1 cellular context compared by ENCODE assay signal in genomic region chr11:65506770-65507485, GRCh38.
A peak's percentile ranks its signal among the peaks of the same experiment; 100 is the strongest.
TF ChIP-seq lines count a peak whose summit lies in the region.

No MANE protein-coding gene starts in this region.

TF ChIP-seq in HEK293, 187 proteins besides CTCF, POLR2A, EP300 and RAD21 (continued from another document and continues in another):
- TF ChIP-seq YY1 (tag by site-specific recombination; IDR thresholded peaks at IDR 0.05) (no peak), SALL2 (tag by site-specific recombination; IDR thresholded peaks at IDR 0.05; ENCODE audit: borderline replicate concordance) (no peak), ZNF621 (tag by site-specific recombination; IDR thresholded peaks at IDR 0.05) (no peak), ZNF175 (tag by site-specific recombination; IDR thresholded peaks at IDR 0.05) (no peak), ZNF76 (tag by site-specific recombination; IDR thresholded peaks at IDR 0.05; ENCODE audit: borderline replicate concordance, low read depth) (no peak), ZNF48 (tag by site-specific recombination; IDR thresholded peaks at IDR 0.05) (no peak), ZBTB8A (tag by site-specific recombination; IDR thresholded peaks at IDR 0.05) (no peak), ZNF324 (tag by site-specific recombination; IDR thresholded peaks at IDR 0.05) (no peak), KLF7 (tag by site-specific recombination; IDR thresholded peaks at IDR 0.05; ENCODE audit: borderline replicate concordance) (peak; percentile 52; the same call in 1 of the 2 replicates), ZNF335 (tag by site-specific recombination; conservative IDR thresholded peaks at IDR 0.05) (no peak), MEIS1 (CRISPR knock-in tag; IDR thresholded peaks at IDR 0.05; ENCODE audit: borderline replicate concordance) (no peak), ZNF610 (tag by site-specific recombination; IDR thresholded peaks at IDR 0.05; ENCODE audit: borderline replicate concordance) (no peak), GLI2 (tag by site-specific recombination; IDR thresholded peaks at IDR 0.05; ENCODE audit: borderline replicate concordance, low read depth) (no peak), ZBTB26 (tag by site-specific recombination; optimal IDR thresholded peaks at IDR 0.05) (peak; percentile 11), ZBTB7A (tag by site-specific recombination; IDR thresholded peaks at IDR 0.05; ENCODE audit: low read depth) (no peak), ZNF513 (tag by site-specific recombination; IDR thresholded peaks at IDR 0.05) (no peak), FEZF1 (tag by site-specific recombination; IDR thresholded peaks at IDR 0.05) (no peak), ZNF394 (tag by site-specific recombination; IDR thresholded peaks at IDR 0.05; ENCODE audit: borderline replicate concordance) (no peak), ZFP69B (tag by site-specific recombination; IDR thresholded peaks at IDR 0.05) (no peak), ZSCAN16 (tag by site-specific recombination; IDR thresholded peaks at IDR 0.05) (no peak), GLIS2 (tag by site-specific recombination; IDR thresholded peaks at IDR 0.05) (peak; percentile 49), ZNF664 (tag by site-specific recombination; IDR thresholded peaks at IDR 0.05) (no peak), ZBTB10 (tag by site-specific recombination; IDR thresholded peaks at IDR 0.05) (no peak), ZNF510 (tag by site-specific recombination; IDR thresholded peaks at IDR 0.05; ENCODE audit: insufficient replicate concordance) (no peak), ZNF416 (tag by site-specific recombination; IDR thresholded peaks at IDR 0.05) (no peak), ZNF280D (tag by site-specific recombination; IDR thresholded peaks at IDR 0.05) (no peak), ZNF221 (tag by site-specific recombination; IDR thresholded peaks at IDR 0.05; ENCODE audit: borderline replicate concordance) (no peak), ZNF292 (tag by site-specific recombination; IDR thresholded peaks at IDR 0.05; ENCODE audit: borderline replicate concordance, low read depth) (no peak), RBAK (tag by site-specific recombination; IDR thresholded peaks at IDR 0.05) (no peak), ZNF600 (tag by site-specific recombination; IDR thresholded peaks at IDR 0.05) (0 out of 2 replicates have a peak, but pooled peaks have one; percentile 67), ZNF138 (tag by site-specific recombination; IDR thresholded peaks at IDR 0.05; ENCODE audit: borderline replicate concordance) (no peak), ZNF16 (tag by site-specific recombination; IDR thresholded peaks at IDR 0.05; ENCODE audit: low read depth) (no peak), ZNF155 (tag by site-specific recombination; IDR thresholded peaks at IDR 0.05) (no peak), IKZF3 (tag by site-specific recombination; IDR thresholded peaks at IDR 0.05) (peak; percentile 46; the same call in 1 of the 2 replicates), MZF1 (tag by site-specific recombination; IDR thresholded peaks at IDR 0.05; ENCODE audit: borderline replicate concordance) (peak; percentile 23; the same call in 1 of the 2 replicates), GLIS1 (tag by site-specific recombination; IDR thresholded peaks at IDR 0.05) (peak; percentile 10; the same call in 1 of the 2 replicates), ZNF26 (tag by site-specific recombination; IDR thresholded peaks at IDR 0.05) (no peak), ZNF239 (tag by site-specific recombination; IDR thresholded peaks at IDR 0.05) (no peak)
- TF ChIP-seq, protein P1, sequence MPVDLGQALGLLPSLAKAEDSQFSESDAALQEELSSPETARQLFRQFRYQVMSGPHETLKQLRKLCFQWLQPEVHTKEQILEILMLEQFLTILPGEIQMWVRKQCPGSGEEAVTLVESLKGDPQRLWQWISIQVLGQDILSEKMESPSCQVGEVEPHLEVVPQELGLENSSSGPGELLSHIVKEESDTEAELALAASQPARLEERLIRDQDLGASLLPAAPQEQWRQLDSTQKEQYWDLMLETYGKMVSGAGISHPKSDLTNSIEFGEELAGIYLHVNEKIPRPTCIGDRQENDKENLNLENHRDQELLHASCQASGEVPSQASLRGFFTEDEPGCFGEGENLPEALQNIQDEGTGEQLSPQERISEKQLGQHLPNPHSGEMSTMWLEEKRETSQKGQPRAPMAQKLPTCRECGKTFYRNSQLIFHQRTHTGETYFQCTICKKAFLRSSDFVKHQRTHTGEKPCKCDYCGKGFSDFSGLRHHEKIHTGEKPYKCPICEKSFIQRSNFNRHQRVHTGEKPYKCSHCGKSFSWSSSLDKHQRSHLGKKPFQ (tag by site-specific recombination; IDR thresholded peaks at IDR 0.05), result peak; percentile 26; the same call in 1 of the 2 replicates
- TF ChIP-seq, protein P2, sequence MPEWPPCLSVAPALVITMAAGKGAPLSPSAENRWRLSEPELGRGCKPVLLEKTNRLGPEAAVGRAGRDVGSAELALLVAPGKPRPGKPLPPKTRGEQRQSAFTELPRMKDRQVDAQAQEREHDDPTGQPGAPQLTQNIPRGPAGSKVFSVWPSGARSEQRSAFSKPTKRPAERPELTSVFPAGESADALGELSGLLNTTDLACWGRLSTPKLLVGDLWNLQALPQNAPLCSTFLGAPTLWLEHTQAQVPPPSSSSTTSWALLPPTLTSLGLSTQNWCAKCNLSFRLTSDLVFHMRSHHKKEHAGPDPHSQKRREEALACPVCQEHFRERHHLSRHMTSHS (tag by site-specific recombination; IDR thresholded peaks at IDR 0.05), result no peak
- TF ChIP-seq, protein P3, sequence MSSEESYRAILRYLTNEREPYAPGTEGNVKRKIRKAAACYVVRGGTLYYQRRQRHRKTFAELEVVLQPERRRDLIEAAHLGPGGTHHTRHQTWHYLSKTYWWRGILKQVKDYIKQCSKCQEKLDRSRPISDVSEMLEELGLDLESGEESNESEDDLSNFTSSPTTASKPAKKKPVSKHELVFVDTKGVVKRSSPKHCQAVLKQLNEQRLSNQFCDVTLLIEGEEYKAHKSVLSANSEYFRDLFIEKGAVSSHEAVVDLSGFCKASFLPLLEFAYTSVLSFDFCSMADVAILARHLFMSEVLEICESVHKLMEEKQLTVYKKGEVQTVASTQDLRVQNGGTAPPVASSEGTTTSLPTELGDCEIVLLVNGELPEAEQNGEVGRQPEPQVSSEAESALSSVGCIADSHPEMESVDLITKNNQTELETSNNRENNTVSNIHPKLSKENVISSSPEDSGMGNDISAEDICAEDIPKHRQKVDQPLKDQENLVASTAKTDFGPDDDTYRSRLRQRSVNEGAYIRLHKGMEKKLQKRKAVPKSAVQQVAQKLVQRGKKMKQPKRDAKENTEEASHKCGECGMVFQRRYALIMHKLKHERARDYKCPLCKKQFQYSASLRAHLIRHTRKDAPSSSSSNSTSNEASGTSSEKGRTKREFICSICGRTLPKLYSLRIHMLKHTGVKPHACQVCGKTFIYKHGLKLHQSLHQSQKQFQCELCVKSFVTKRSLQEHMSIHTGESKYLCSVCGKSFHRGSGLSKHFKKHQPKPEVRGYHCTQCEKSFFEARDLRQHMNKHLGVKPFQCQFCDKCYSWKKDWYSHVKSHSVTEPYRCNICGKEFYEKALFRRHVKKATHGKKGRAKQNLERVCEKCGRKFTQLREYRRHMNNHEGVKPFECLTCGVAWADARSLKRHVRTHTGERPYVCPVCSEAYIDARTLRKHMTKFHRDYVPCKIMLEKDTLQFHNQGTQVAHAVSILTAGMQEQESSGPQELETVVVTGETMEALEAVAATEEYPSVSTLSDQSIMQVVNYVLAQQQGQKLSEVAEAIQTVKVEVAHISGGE (tag by site-specific recombination; conservative IDR thresholded peaks at IDR 0.05; ENCODE audit: low read depth), result no peak
- TF ChIP-seq, protein P4, sequence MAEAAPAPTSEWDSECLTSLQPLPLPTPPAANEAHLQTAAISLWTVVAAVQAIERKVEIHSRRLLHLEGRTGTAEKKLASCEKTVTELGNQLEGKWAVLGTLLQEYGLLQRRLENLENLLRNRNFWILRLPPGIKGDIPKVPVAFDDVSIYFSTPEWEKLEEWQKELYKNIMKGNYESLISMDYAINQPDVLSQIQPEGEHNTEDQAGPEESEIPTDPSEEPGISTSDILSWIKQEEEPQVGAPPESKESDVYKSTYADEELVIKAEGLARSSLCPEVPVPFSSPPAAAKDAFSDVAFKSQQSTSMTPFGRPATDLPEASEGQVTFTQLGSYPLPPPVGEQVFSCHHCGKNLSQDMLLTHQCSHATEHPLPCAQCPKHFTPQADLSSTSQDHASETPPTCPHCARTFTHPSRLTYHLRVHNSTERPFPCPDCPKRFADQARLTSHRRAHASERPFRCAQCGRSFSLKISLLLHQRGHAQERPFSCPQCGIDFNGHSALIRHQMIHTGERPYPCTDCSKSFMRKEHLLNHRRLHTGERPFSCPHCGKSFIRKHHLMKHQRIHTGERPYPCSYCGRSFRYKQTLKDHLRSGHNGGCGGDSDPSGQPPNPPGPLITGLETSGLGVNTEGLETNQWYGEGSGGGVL (tag by site-specific recombination; IDR thresholded peaks at IDR 0.05), result no peak
- TF ChIP-seq, protein P5, sequence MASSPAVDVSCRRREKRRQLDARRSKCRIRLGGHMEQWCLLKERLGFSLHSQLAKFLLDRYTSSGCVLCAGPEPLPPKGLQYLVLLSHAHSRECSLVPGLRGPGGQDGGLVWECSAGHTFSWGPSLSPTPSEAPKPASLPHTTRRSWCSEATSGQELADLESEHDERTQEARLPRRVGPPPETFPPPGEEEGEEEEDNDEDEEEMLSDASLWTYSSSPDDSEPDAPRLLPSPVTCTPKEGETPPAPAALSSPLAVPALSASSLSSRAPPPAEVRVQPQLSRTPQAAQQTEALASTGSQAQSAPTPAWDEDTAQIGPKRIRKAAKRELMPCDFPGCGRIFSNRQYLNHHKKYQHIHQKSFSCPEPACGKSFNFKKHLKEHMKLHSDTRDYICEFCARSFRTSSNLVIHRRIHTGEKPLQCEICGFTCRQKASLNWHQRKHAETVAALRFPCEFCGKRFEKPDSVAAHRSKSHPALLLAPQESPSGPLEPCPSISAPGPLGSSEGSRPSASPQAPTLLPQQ (tag by site-specific recombination; IDR thresholded peaks at IDR 0.05), result no peak
